Comparison of ENCODE assay signal across 16 cellular contexts in genomic region chr3:166829896-166830295, GRCh38.
DNase-seq lines count a peak whose midpoint lies in the region; ATAC-seq and TF ChIP-seq lines count a peak whose summit lies in the region.
"Had no signal": no experiment of that assay in that cellular context is flagged by ENCODE, and none has a peak within 500 bp of the region (broad histone marks: within the 10 kb centered on the region; RNA-seq: fewer than 3 reads in every experiment).

No MANE protein-coding gene starts in this region.

- DNase-seq in DMS153 treated with DMSO at 0.1 percent for 48 hours (lab: John Stamatoyannopoulos, UW; ENCODE audit: unreplicated experiment) (peak; percentile 22), NCI-H146 treated with DMSO at 0.1 percent for 48 hours (lab: John Stamatoyannopoulos, UW; ENCODE audit: unreplicated experiment) (peak; percentile 99), mesothelial cell of epicardium (ENCODE audit: low spot score in 2 of 2, unreplicated experiment in 2 of 2) (no peak), HK-2 (ENCODE audit: unreplicated experiment) (no peak)
- DNase-seq: activated CD4-positive, alpha-beta T cell treated with anti-CD3 and anti-CD28 coated beads for 48 hours; activated T-cell treated with anti-CD3 and anti-CD28 coated beads for 4 hours; NCI-H1048; NCI-H524 treated with DMSO at 0.1 percent for 48 hours; stimulated activated CD4-positive, alpha-beta T cell treated with anti-CD3 and anti-CD28 coated beads, Interleukin-12 subunit alpha, Interleukin-12 subunit beta, amount 100 ng/mL, for 4 hours had no signal

- H3K27me3 Mint-ChIP-seq in mesothelial cell of epicardium (ENCODE audit: low read depth) = no peaks in the 10 kb centered on the region
- H3K27me3 Mint-ChIP-seq: activated naive CD8-positive, alpha-beta T cell; central memory CD8-positive, alpha-beta T cell had no signal

- peaks cover 38% of the 10 kb centered on the region for H3K4me1 Mint-ChIP-seq in mesothelial cell of epicardium
- H3K4me1 Mint-ChIP-seq: central memory CD8-positive, alpha-beta T cell had no signal

- H3K9me3 Mint-ChIP-seq in mesothelial cell of epicardium = peaks cover 9% of the 10 kb centered on the region

- ATAC-seq in GM18517 (IDR thresholded peaks at IDR 0.05; ENCODE audit: unreplicated experiment) (no peak), GM18907 (IDR thresholded peaks at IDR 0.05; ENCODE audit: unreplicated experiment) (no peak), HG02623 (IDR thresholded peaks at IDR 0.05; ENCODE audit: unreplicated experiment) (no peak)

- TF ChIP-seq CTCF in VCaP (conservative IDR thresholded peaks at IDR 0.05) = no peak
- TF ChIP-seq CTCF in mesothelial cell of epicardium (IDR thresholded peaks at IDR 0.05; ENCODE audit: unreplicated experiment) = no peak

- peak overlapping the region; percentile 30; the same call in 1 of the 2 replicates for H3K27ac ChIP-seq in VCaP
- H3K27ac ChIP-seq: BLaER1 had no signal

- no peak overlapping the region for H3K4me3 Mint-ChIP-seq in mesothelial cell of epicardium
- H3K4me3 Mint-ChIP-seq: activated naive CD8-positive, alpha-beta T cell; central memory CD8-positive, alpha-beta T cell had no signal

- H3K27ac Mint-ChIP-seq in mesothelial cell of epicardium = peak overlapping the region; percentile 85
- H3K27ac Mint-ChIP-seq: activated naive CD8-positive, alpha-beta T cell had no signal

- H3K36me3 Mint-ChIP-seq in mesothelial cell of epicardium = peaks cover 7% of the 10 kb centered on the region
- H3K36me3 Mint-ChIP-seq: activated naive CD8-positive, alpha-beta T cell had no signal

Comparison
In these comparisons a context has a peak if more than half of its experiments do, and no peak if none do; other contexts are left out.
1. DNase-seq: peak in DMS153 treated with DMSO at 0.1 percent for 48 hours (single experiment) and NCI-H146 treated with DMSO at 0.1 percent for 48 hours (single experiment); none in mesothelial cell of epicardium (0 of 2) and HK-2 (single experiment).